ENCODE assay signal across 18 cellular contexts in the genomic region with DNA sequence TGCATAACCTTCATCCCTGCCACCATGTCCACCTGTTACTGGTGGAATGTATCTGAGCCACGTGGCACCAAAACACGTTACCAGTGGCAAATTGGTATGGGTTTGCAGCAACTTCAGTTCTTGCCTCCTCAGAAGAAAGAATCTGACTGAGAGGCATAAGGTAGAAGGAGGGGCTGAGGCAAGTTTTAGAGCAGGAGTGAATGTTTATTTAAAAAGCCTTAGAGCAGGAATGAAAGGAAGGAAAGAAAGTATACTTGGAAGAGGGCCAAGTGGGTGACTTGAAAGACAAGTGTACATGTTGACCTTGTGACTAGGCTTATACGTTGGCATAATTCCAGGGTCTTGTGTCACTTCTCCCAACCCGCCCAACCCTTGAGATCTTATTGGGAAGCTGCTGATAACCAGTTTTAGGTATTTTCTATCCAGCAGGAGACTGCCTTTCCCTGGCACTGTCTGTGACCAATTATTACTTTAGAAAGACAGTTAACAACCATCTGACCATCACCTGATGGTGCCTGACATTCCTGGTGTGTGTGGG.
"Had no signal": no experiment of that assay in that cellular context is flagged by ENCODE, and none has a peak within 500 bp of the region (broad histone marks: within the 10 kb centered on the region; RNA-seq: fewer than 3 reads in every experiment).

No MANE protein-coding gene starts in this region.

- H2AFZ ChIP-seq: neural progenitor cell had no signal

- H3K36me3 ChIP-seq: neural progenitor cell, right lobe of liver had no signal

- H3K4me1 ChIP-seq: body of pancreas, foreskin keratinocyte, neural progenitor cell, right lobe of liver, testis had no signal

- H3K27ac ChIP-seq: body of pancreas, coronary artery, foreskin keratinocyte, neural progenitor cell, right lobe of liver, testis had no signal

- ATAC-seq: activated naive CD4-positive, alpha-beta T cell treated with anti-CD3 and anti-CD28 coated beads, Interleukin-2, amount 50 U/mL, for 72 hours; body of pancreas; foreskin keratinocyte; left lobe of liver; naive thymus-derived CD4-positive, alpha-beta T cell; right lobe of liver; stimulated activated memory B cell treated with anti-CD40 and anti-IgM and Interleukin-4, amounts not matched to agents 10 μg/mL and 1 μg/mL and 100 μg/mL, for 72 hours; T-helper 17 cell had no signal

- H3K9ac ChIP-seq: neural progenitor cell had no signal

- H3K9me3 ChIP-seq: body of pancreas, right lobe of liver, testis had no signal

- H3K4me2 ChIP-seq: neural progenitor cell had no signal

- H3K4me3 ChIP-seq: body of pancreas, coronary artery, neural progenitor cell, right lobe of liver, testis had no signal

- DNase-seq: activated CD4-positive, alpha-beta memory T cell treated with anti-CD3 and anti-CD28 coated beads for 36 hours; activated gamma-delta T cell treated with Interleukin-2 at 50 U/mL for 16 hours; activated T-cell treated with anti-CD3 and anti-CD28 coated beads for 4 hours; amygdala; body of pancreas; foreskin keratinocyte; glutamatergic neuron; hypothalamus; naive thymus-derived CD4-positive, alpha-beta T cell; right lobe of liver; stimulated activated CD4-positive, alpha-beta T cell treated with anti-CD3 and anti-CD28 coated beads, Interleukin-4, amount 100 ng/mL, for 4 hours; T-helper 17 cell; testis had no signal

- H3K27me3 ChIP-seq: body of pancreas, foreskin keratinocyte, neural progenitor cell, right lobe of liver, testis had no signal
